2 cellular contexts compared by ENCODE assay signal in genomic region chr7:29449569-29450260, GRCh38.
TF ChIP-seq lines count a peak whose summit lies in the region.

No MANE protein-coding gene starts in this region.

TF ChIP-seq in A549, 52 proteins besides CTCF, POLR2A, EP300 and RAD21 (continued from another document and continues in another):
- TF ChIP-seq REST (IDR thresholded peaks at IDR 0.05) (no peak), SMC3 (IDR thresholded peaks at IDR 0.05) (peak; percentile 11; the same call in 1 of the 3 replicates), MAZ (IDR thresholded peaks at IDR 0.05; ENCODE audit: borderline replicate concordance, low read depth, low read length) (no peak), CHD2 (IDR thresholded peaks at IDR 0.05; ENCODE audit: low read length, partially characterized antibody) (no peak), PHF8 (IDR thresholded peaks at IDR 0.05; ENCODE audit: borderline replicate concordance, low read depth) (no peak), TFCP2L1 (CRISPR knock-in tag; IDR thresholded peaks at IDR 0.05) (no peak), TP53 (CRISPR knock-in tag; IDR thresholded peaks at IDR 0.05) (no peak), HDAC2 (IDR thresholded peaks at IDR 0.05) (no peak), MYC (IDR thresholded peaks at IDR 0.05; ENCODE audit: borderline replicate concordance, low read length) (no peak), RFX5 (IDR thresholded peaks at IDR 0.05) (no peak), KDM5A (IDR thresholded peaks at IDR 0.05) (no peak), SREBF2 (IDR thresholded peaks at IDR 0.05) (no peak), RCOR1 (IDR thresholded peaks at IDR 0.05; ENCODE audit: low read depth, low read length) (no peak), FOXS1 (CRISPR knock-in tag; IDR thresholded peaks at IDR 0.05) (no peak; the same call in 1 of the 2 replicates), HES2 (IDR thresholded peaks at IDR 0.05) (no peak), CEBPB (IDR thresholded peaks at IDR 0.05) (peak in 1 of 2 experiments; percentile 39; a peak in 1 of 4 replicates), FOSB (CRISPR knock-in tag; IDR thresholded peaks at IDR 0.05) (no peak), ZC3H11A (IDR thresholded peaks at IDR 0.05) (no peak), KDM1A (IDR thresholded peaks at IDR 0.05; ENCODE audit: low read depth) (no peak), ZFP36 (IDR thresholded peaks at IDR 0.05; ENCODE audit: borderline replicate concordance, partially characterized antibody) (no peak), NR3C1 (IDR thresholded peaks at IDR 0.05) (no peak), CBX2 (IDR thresholded peaks at IDR 0.05; ENCODE audit: borderline replicate concordance, low read depth) (no peak), RARB (CRISPR knock-in tag; IDR thresholded peaks at IDR 0.05) (no peak), CHD4 (IDR thresholded peaks at IDR 0.05; ENCODE audit: borderline replicate concordance) (no peak), ZNF302 (CRISPR knock-in tag; IDR thresholded peaks at IDR 0.05) (no peak), HOXB5 (CRISPR knock-in tag; IDR thresholded peaks at IDR 0.05) (no peak), HEYL (CRISPR knock-in tag; IDR thresholded peaks at IDR 0.05) (no peak), HMGXB4 (CRISPR knock-in tag; IDR thresholded peaks at IDR 0.05; ENCODE audit: borderline replicate concordance) (no peak)
- TF ChIP-seq, protein P1, sequence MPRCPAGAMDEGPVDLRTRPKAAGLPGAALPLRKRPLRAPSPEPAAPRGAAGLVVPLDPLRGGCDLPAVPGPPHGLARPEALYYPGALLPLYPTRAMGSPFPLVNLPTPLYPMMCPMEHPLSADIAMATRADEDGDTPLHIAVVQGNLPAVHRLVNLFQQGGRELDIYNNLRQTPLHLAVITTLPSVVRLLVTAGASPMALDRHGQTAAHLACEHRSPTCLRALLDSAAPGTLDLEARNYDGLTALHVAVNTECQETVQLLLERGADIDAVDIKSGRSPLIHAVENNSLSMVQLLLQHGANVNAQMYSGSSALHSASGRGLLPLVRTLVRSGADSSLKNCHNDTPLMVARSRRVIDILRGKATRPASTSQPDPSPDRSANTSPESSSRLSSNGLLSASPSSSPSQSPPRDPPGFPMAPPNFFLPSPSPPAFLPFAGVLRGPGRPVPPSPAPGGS (IDR thresholded peaks at IDR 0.05), result 0 out of 3 replicates have a peak, but pooled peaks have one; percentile 22
- TF ChIP-seq, protein P2, sequence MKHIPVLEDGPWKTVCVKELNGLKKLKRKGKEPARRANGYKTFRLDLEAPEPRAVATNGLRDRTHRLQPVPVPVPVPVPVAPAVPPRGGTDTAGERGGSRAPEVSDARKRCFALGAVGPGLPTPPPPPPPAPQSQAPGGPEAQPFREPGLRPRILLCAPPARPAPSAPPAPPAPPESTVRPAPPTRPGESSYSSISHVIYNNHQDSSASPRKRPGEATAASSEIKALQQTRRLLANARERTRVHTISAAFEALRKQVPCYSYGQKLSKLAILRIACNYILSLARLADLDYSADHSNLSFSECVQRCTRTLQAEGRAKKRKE (CRISPR knock-in tag; IDR thresholded peaks at IDR 0.05; ENCODE audit: low read depth), result no peak

TF ChIP-seq in WTC11, 78 proteins besides CTCF, POLR2A, EP300 and RAD21 (continued from another document):
- no peak for TF ChIP-seq AFF4 (CRISPR knock-in tag; IDR thresholded peaks at IDR 0.05; ENCODE audit: borderline replicate concordance)
- TF ChIP-seq CREM (CRISPR knock-in tag; IDR thresholded peaks at IDR 0.05), result no peak
- TF ChIP-seq SP1 (CRISPR knock-in tag; conservative IDR thresholded peaks at IDR 0.05), result no peak
- TF ChIP-seq GABPB1 (CRISPR knock-in tag; IDR thresholded peaks at IDR 0.05), result peak; percentile 39; the same call in 1 of the 2 replicates
